In the genomic region with DNA sequence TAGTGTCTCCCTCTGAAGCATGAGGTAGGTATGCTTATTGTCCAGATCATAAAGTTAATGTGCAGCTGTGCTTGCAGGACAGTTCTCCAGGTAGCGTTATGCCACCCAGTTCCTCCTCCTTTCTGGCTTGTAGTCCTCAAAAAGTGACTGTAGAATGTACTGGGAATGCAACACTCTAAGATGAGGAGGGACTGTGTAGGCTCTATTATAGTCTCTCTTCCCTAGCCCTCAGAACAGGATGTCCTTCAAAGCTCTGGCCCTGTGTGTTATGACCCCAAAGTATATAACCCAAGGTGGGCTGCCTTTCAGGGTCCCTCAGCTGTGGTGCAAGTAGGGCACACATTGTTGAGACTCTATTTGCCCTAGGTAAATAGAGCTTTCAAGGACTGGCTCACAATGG, we compare ENCODE assay signal across 21 cellular contexts.
"Had no signal": no experiment of that assay in that cellular context is flagged by ENCODE, and none has a peak within 500 bp of the region (broad histone marks: within the 10 kb centered on the region; RNA-seq: fewer than 3 reads in every experiment).

No MANE protein-coding gene starts in this region.

- DNase-seq: effector memory CD4-positive, alpha-beta T cell; gastrocnemius medialis; heart right ventricle; hypothalamus; islet precursor cell; left ventricle myocardium inferior; lower lobe of right lung; midbrain; nucleus accumbens; pancreas; right cardiac atrium; stimulated activated CD4-positive, alpha-beta T cell treated with anti-CD3 and anti-CD28 coated beads, Interleukin-2, amount 100 ng/mL, for 48 hours; stimulated activated naive CD4-positive, alpha-beta T cell treated with Interleukin-2 at 50 U/mL for 16 hours; thyroid gland; upper lobe of left lung; uterus had no signal

- H3K9ac ChIP-seq: neural progenitor cell had no signal

- ATAC-seq: lower lobe of right lung, pancreas, right cardiac atrium had no signal

- H3K4me3 ChIP-seq: esophagus muscularis mucosa, gastrocnemius medialis, heart right ventricle, left ventricle myocardium inferior, lower lobe of right lung, neural progenitor cell, pancreas, smooth muscle cell, suprapubic skin, thyroid gland, upper lobe of left lung, uterus had no signal

- FAIRE-seq: endometrium had no signal

- H3K9me3 ChIP-seq: esophagus muscularis mucosa, gastrocnemius medialis, heart right ventricle, left ventricle myocardium inferior, lower lobe of right lung, pancreas, suprapubic skin, thyroid gland, upper lobe of left lung, uterus had no signal

- H3K36me3 ChIP-seq: esophagus muscularis mucosa, gastrocnemius medialis, heart right ventricle, lower lobe of right lung, neural progenitor cell, pancreas, suprapubic skin, thyroid gland, upper lobe of left lung, uterus had no signal

- H3K4me1 ChIP-seq: esophagus muscularis mucosa, gastrocnemius medialis, heart right ventricle, left ventricle myocardium inferior, lower lobe of right lung, neural progenitor cell, pancreas, suprapubic skin, uterus had no signal

- H3K27me3 ChIP-seq: esophagus muscularis mucosa, gastrocnemius medialis, heart right ventricle, neural progenitor cell, pancreas, suprapubic skin, thyroid gland, upper lobe of left lung, uterus had no signal

- H3K4me2 ChIP-seq: neural progenitor cell, smooth muscle cell had no signal

- H2AFZ ChIP-seq: neural progenitor cell had no signal

- H3K27ac ChIP-seq: esophagus muscularis mucosa, gastrocnemius medialis, heart right ventricle, left ventricle myocardium inferior, lower lobe of right lung, neural progenitor cell, pancreas, suprapubic skin, thyroid gland, upper lobe of left lung, uterus had no signal
